ENCODE assay signal across 32 cellular contexts in the genomic region with DNA sequence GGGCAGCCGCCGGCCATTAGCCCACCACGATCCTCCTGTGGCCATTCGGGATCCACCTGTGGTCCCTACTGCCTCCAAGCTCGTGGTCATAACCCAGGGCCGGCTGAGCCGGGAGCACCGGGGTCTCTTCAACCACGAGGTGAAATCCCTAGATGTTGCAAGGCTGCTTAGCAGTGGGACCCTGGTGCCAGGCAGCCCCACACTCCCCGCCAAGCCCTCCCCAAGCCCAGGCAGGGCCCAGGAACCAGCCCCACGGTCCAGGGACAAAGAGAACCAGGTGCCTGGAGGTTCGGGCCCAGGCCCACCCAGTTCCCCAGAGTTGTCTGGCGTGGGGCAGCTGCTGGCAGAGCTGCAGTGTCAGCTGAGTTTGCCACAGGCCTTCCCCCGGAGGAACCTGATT. TPM values are rescaled to one million over a fixed set of nuclear protein-coding genes. Genes with fewer than 3 reads are reported as not detected.
"Had no signal": no experiment of that assay in that cellular context is flagged by ENCODE, and none has a peak within 500 bp of the region (broad histone marks: within the 10 kb centered on the region; RNA-seq: fewer than 3 reads in every experiment).

No MANE protein-coding gene starts in this region.

- H3K27me3 ChIP-seq: adrenal gland, body of pancreas had no signal

- H3K27ac ChIP-seq: adrenal gland, body of pancreas, epithelial cell of prostate, esophagus squamous epithelium, gastroesophageal sphincter had no signal

- FAIRE-seq: colon, endometrium, endothelial cell of umbilical vein had no signal

- H3K36me3 ChIP-seq: adrenal gland, esophagus squamous epithelium, gastroesophageal sphincter had no signal

- ATAC-seq: activated CD4-positive, alpha-beta T cell treated with anti-CD3 and anti-CD28 coated beads for 36 hours; activated CD8-positive, alpha-beta memory T cell treated with anti-CD3 and anti-CD28 coated beads, Interleukin-2, amount 10 ng/mL, durations not matched to agents 7 days and 5 days; activated CD8-positive, alpha-beta T cell treated with anti-CD3 and anti-CD28 coated beads, Interleukin-2, amount 10 ng/mL, durations not matched to agents 7 days and 5 days; activated naive CD8-positive, alpha-beta T cell treated with anti-CD3 and anti-CD28 coated beads, Interleukin-2, amount 50 U/mL, for 24 hours; body of pancreas; gastroesophageal sphincter had no signal

- H3K9me3 ChIP-seq: adrenal gland, body of pancreas, esophagus squamous epithelium, gastroesophageal sphincter had no signal

- H3K4me3 ChIP-seq: adrenal gland, body of pancreas, esophagus squamous epithelium, gastroesophageal sphincter had no signal

- DNase-seq: activated CD4-positive, alpha-beta memory T cell treated with anti-CD3 and anti-CD28 coated beads for 36 hours; activated CD4-positive, alpha-beta T cell treated with anti-CD3 and anti-CD28 coated beads for 36 hours; activated CD4-positive, alpha-beta T cell treated with anti-CD3 and anti-CD28 coated beads, Interleukin-2, amount 10 ng/mL, durations not matched to agents 24 days and 14 days; activated CD4-positive, CD25-positive, alpha-beta regulatory T cell; activated CD4-positive, CD25-positive, alpha-beta regulatory T cell treated with anti-CD3 and anti-CD28 coated beads, Interleukin-2, amount 50 U/mL, for 72 hours; activated CD8-positive, alpha-beta memory T cell treated with anti-CD3 and anti-CD28 coated beads, Interleukin-2, amount 10 ng/mL, durations not matched to agents 7 days and 5 days; activated CD8-positive, alpha-beta memory T cell treated with anti-CD3 and anti-CD28 coated beads, Interleukin-2, amount 50 U/mL, for 4 hours; activated CD8-positive, alpha-beta T cell treated with anti-CD3 and anti-CD28 coated beads, Interleukin-2, amount 10 ng/mL, durations not matched to agents 7 days and 5 days; activated effector memory CD4-positive, alpha-beta T cell treated with anti-CD3 and anti-CD28 coated beads, Interleukin-2, amount 50 U/mL, for 16 hours; activated naive CD4-positive, alpha-beta T cell treated with anti-CD3 and anti-CD28 coated beads for 36 hours; activated naive CD8-positive, alpha-beta T cell treated with anti-CD3 and anti-CD28 coated beads for 36 hours; activated naive CD8-positive, alpha-beta T cell treated with anti-CD3 and anti-CD28 coated beads, Interleukin-2, amount 50 U/mL, for 24 hours; activated T-cell treated with anti-CD3 and anti-CD28 coated beads, Interleukin-2, amount 50 U/mL, for 1 hour; activated T-cell treated with anti-CD3 and anti-CD28 coated beads, Interleukin-2, amount 50 U/mL, for 48 hours; adrenal gland; amygdala; aorta; body of pancreas; caudate nucleus; cortex of kidney; dermis blood vessel endothelial cell; effector CD8-positive, alpha-beta T cell; esophagus squamous epithelium; foreskin melanocyte; T-helper 2 cell had no signal

RNA-seq across cellular contexts. Expression of a gene that starts 3.4 kb away (rescaled TPM):
- total RNA-seq: activated naive CD4-positive, alpha-beta T cell treated with anti-CD3 and anti-CD28 coated beads for 36 hours; aorta; body of pancreas; dermis blood vessel endothelial cell; endothelial cell of umbilical vein; esophagus squamous epithelium; fibroblast of villous mesenchyme; glomerular endothelial cell had no signal
- polyA plus RNA-seq: aorta, endothelial cell of umbilical vein had no signal

RNA-seq across cellular contexts. Expression of a gene that starts 7.8 kb away (rescaled TPM):
- polyA plus RNA-seq: aorta had no signal
